In the genomic region with DNA sequence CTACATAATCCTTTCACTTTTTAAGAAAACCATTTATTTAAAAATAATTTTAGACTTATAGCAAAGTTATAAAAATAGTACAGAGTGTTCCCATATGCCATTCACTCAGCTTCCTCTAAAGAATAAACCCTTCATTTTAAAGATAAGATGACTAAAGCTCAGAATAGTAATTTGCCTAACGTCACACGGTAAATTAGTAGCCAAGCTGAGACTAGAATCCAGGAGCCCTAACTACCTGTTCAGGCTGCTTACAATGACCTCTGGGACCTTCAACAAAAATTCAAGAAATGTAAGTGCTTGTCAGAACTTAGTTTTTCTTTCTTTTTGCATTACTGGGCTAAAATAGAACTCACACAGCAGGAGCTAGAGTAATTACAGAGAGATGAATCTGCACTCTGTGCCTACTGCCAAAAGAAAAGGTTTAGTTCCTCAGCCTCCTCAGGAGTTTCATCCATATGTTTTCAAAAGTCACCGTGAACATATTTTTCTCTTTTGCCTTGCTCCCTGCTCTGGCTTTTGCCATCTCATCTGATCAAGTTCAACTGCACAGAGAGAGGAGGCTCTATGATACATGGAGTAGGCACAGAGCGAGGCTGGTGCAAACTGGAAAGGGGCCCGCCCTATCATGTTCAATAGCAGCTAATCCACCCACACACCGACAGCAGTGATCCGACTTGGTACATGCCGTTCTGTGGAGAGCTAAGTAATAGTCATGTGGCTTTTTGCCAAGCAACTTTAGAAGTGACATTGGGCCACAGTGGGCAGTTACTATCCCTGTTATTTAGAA, we compare ENCODE assay signal across 8 cellular contexts.
DNase-seq lines count a peak whose midpoint lies in the region; ATAC-seq and TF ChIP-seq lines count a peak whose summit lies in the region.
"Not testable (repeated sequence)": the region's sequence is repeated elsewhere in the genome, so short reads cannot be mapped to it uniquely, and the experiment has no call there.

No MANE protein-coding gene starts in this region.

- not testable (repeated sequence) for H3K27ac ChIP-seq in GM23338 (ENCODE audit: low read depth); foreskin keratinocyte; lung (ENCODE audit: low read depth in 1 of 2, low read length in 1 of 2); aorta (ENCODE audit: low read depth in 1 of 2, low read length in 2 of 2)

- not testable (repeated sequence) for H3F3A ChIP-seq in GM23338 (replicated peaks; ENCODE audit: low read depth)

- H2AFZ ChIP-seq in GM23338 = not testable (repeated sequence)

- no CpG with 5 or more reads among the region's 8 CpGs for WGBS in lung, 2 donors
- no CpG with 5 or more reads among the region's 8 CpGs for WGBS in aorta, 2 donors

- not testable (repeated sequence) for H3K27me3 Mint-ChIP-seq in GM23338 (ENCODE audit: insufficient read depth, low read depth, poor library complexity); T-helper 17 cell; activated T-helper 17 cell treated with anti-CD3 and anti-CD28 coated beads, Interleukin-2, amount 50 U/mL, for 72 hours

- H3K9me2 ChIP-seq in GM23338 (ENCODE audit: insufficient read depth) = not testable (repeated sequence)

- not testable (repeated sequence) for H3K4me1 ChIP-seq in GM23338 (ENCODE audit: insufficient read depth); foreskin keratinocyte; lung (ENCODE audit: control insufficient read depth in 2 of 2, insufficient read depth in 2 of 2, low read length in 2 of 2); aorta (ENCODE audit: control insufficient read depth in 1 of 2, insufficient read depth in 2 of 2, low read length in 2 of 2)

- not testable (repeated sequence) for DNase-seq in GM23338 (ENCODE audit: low spot score); T-helper 17 cell; foreskin keratinocyte; left ventricle myocardium superior; lung (ENCODE audit: low spot score); sciatic nerve (ENCODE audit: low spot score); aorta

- H3K9me3 Mint-ChIP-seq in GM23338; activated T-helper 17 cell treated with anti-CD3 and anti-CD28 coated beads, Interleukin-2, amount 50 U/mL, for 72 hours: not testable (repeated sequence)

- not testable (repeated sequence) for H3K79me2 ChIP-seq in GM23338 (replicated peaks; ENCODE audit: insufficient read depth)

- not testable (repeated sequence) for H3K36me3 Mint-ChIP-seq in GM23338 (ENCODE audit: low read depth); T-helper 17 cell (ENCODE audit: low read depth); activated T-helper 17 cell treated with anti-CD3 and anti-CD28 coated beads, Interleukin-2, amount 50 U/mL, for 72 hours (ENCODE audit: low read depth)

- not testable (repeated sequence) for H3K27me3 ChIP-seq in GM23338 (ENCODE audit: insufficient read depth); foreskin keratinocyte; lung (ENCODE audit: control insufficient read depth, insufficient read depth); aorta (ENCODE audit: control insufficient read depth in 1 of 2, insufficient read depth in 2 of 2, low read length in 1 of 2)

- H3K4me3 ChIP-seq in GM23338; lung; aorta (ENCODE audit: low read length in 2 of 2): not testable (repeated sequence)

- not testable (repeated sequence) for H3K4me2 ChIP-seq in GM23338

- peak; percentile 60 for ATAC-seq in GM23338
- ATAC-seq in T-helper 17 cell = peak; percentile 33
- ATAC-seq in activated T-helper 17 cell treated with anti-CD3 and anti-CD28 coated beads, Interleukin-2, amount 50 U/mL, for 72 hours (replicated peaks) = peak; percentile 49
- peak; percentile 69 for ATAC-seq in foreskin keratinocyte
- ATAC-seq in left ventricle myocardium superior = peak; percentile 95
- ATAC-seq in lung (ENCODE audit: insufficient read depth, low FRiP score) = peak; percentile 86
- ATAC-seq in sciatic nerve = peak; percentile 97
- peak; percentile 93 for ATAC-seq in aorta (ENCODE audit: low FRiP score)

- TF ChIP-seq CTCF in GM23338 (conservative IDR thresholded peaks at IDR 0.05; ENCODE audit: low read depth in 2 of 2); foreskin keratinocyte (conservative IDR thresholded peaks at IDR 0.05); lung (IDR thresholded peaks at IDR 0.05; ENCODE audit: control extremely low read depth, extremely low read depth): not testable (repeated sequence)

- not testable (repeated sequence) for H3K4me1 Mint-ChIP-seq in GM23338; T-helper 17 cell; activated T-helper 17 cell treated with anti-CD3 and anti-CD28 coated beads, Interleukin-2, amount 50 U/mL, for 72 hours

- intact Hi-C loops in left ventricle myocardium superior (cut with micrococcal nuclease); sciatic nerve (cut with DNase I); aorta (cut with DNase I): not testable (repeated sequence)

- not testable (repeated sequence) for H3K9me3 ChIP-seq in T-helper 17 cell (ENCODE audit: control insufficient read depth, low read length, poor library complexity, severe bottlenecking); lung (ENCODE audit: control insufficient read depth in 2 of 2, insufficient read depth in 1 of 2, low read length in 1 of 2); aorta (ENCODE audit: control insufficient read depth, low read length)

- H3K4me3 Mint-ChIP-seq in GM23338; T-helper 17 cell; activated T-helper 17 cell treated with anti-CD3 and anti-CD28 coated beads, Interleukin-2, amount 50 U/mL, for 72 hours: not testable (repeated sequence)

- H3K36me3 ChIP-seq in GM23338 (ENCODE audit: insufficient read depth); lung (ENCODE audit: control insufficient read depth in 2 of 2, insufficient read depth in 2 of 2, low read length in 2 of 2); aorta (ENCODE audit: control insufficient read depth in 1 of 2, insufficient read depth in 2 of 2, low read length in 1 of 2): not testable (repeated sequence)

- not testable (repeated sequence) for H4K20me1 ChIP-seq in GM23338 (replicated peaks; ENCODE audit: insufficient read depth)

- H3K27ac Mint-ChIP-seq in GM23338; T-helper 17 cell; activated T-helper 17 cell treated with anti-CD3 and anti-CD28 coated beads, Interleukin-2, amount 50 U/mL, for 72 hours: not testable (repeated sequence)

Comparison
In these comparisons a context has a peak if more than half of its experiments do, and no peak if none do; other contexts are left out.
1. ATAC-seq: peak in every context shown above with its lines; median percentile 97 in sciatic nerve; 95 in left ventricle myocardium superior; 93 in aorta; 86 in lung; 69 in foreskin keratinocyte; 60 in GM23338; 49 in activated T-helper 17 cell treated with anti-CD3 and anti-CD28 coated beads, Interleukin-2, amount 50 U/mL, for 72 hours; 33 in T-helper 17 cell.